8 cellular contexts compared by ENCODE assay signal in genomic region chr1:60251426-60251825, GRCh38.
"Had no signal": no experiment of that assay in that cellular context is flagged by ENCODE, and none has a peak within 500 bp of the region (broad histone marks: within the 10 kb centered on the region; RNA-seq: fewer than 3 reads in every experiment).

No MANE protein-coding gene starts in this region.

- H3K27ac ChIP-seq: GM23248 had no signal

- H3K36me3 ChIP-seq: HAP-1 had no signal

- H2AFZ ChIP-seq: GM23248 had no signal

- FAIRE-seq: HTR-8/SVneo, K562 had no signal

- H3K4me3 ChIP-seq: GM23248, HAP-1, K562 had no signal

- DNase-seq: GM23248, GOT3, H7, HFFc6, IMR-90 had no signal

- H3K9me3 ChIP-seq: HAP-1 had no signal

- H3K4me1 ChIP-seq: HAP-1 had no signal
